29 cellular contexts compared by ENCODE assay signal in the genomic region with DNA sequence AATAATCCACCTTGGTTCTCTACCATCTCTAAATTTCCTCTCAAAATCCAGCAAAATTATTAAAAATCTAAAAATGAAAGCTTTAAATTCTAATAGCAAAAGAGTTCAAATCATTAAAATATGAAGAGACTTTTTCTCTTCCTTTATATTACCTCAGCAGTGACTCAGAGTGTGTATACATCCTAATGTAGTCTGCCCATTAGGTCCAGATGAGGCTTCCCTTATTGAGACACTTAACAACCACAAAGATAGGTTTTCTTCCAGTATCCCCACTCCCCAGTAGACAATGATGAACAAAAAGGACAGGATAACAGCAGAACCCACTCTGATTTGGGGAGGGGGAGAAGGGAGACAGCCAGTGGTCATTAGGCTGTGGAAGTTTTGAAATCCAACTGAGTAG.
A peak's percentile ranks its signal among the peaks of the same experiment; 100 is the strongest.
DNase-seq lines count a peak whose midpoint lies in the region; ATAC-seq, FAIRE-seq and TF ChIP-seq lines count a peak whose summit lies in the region.
"Had no signal": no experiment of that assay in that cellular context is flagged by ENCODE, and none has a peak within 500 bp of the region (broad histone marks: within the 10 kb centered on the region; RNA-seq: fewer than 3 reads in every experiment).

No MANE protein-coding gene starts in this region.

- H3K4me2 ChIP-seq in endothelial cell of umbilical vein (ENCODE audit: insufficient read depth, low read length) = peak overlapping the region; percentile 12

- H3K9me3 ChIP-seq in endothelial cell of umbilical vein (replicated peaks; ENCODE audit: control insufficient read depth, insufficient read depth, low read length) = no peaks in the 10 kb centered on the region
- H3K9me3 ChIP-seq: ascending aorta, gastrocnemius medialis, left ventricle myocardium inferior, thoracic aorta had no signal

- H3K9ac ChIP-seq in endothelial cell of umbilical vein (replicated peaks; ENCODE audit: extremely low read depth, insufficient read depth, low read length) = no peak overlapping the region

- FAIRE-seq in RCC 7860 (lab: Jason Lieb, UNC) (no peak), endothelial cell of umbilical vein (lab: Jason Lieb, UNC) (no peak)
- FAIRE-seq: H1 had no signal

- no peaks in the 10 kb centered on the region for H3K36me3 ChIP-seq in endothelial cell of umbilical vein (ENCODE audit: control insufficient read depth in 2 of 2, extremely low read depth in 1 of 2, insufficient read depth in 2 of 2, low read length in 2 of 2)
- H3K36me3 ChIP-seq: ascending aorta, gastrocnemius medialis, left ventricle myocardium inferior, thoracic aorta had no signal

- TF ChIP-seq POLR2A in endothelial cell of umbilical vein (IDR thresholded peaks at IDR 0.05; ENCODE audit: low read depth, low read length) = no peak

- no peaks in the 10 kb centered on the region for H4K20me1 ChIP-seq in endothelial cell of umbilical vein (replicated peaks; ENCODE audit: control insufficient read depth, extremely low read depth, insufficient read depth, low read length)

- BruUV-seq in endothelial cell of umbilical vein (replicated peaks; lab: Mats Ljungman, UMichigan) = no TSS peak

- H3K4me1 ChIP-seq in endothelial cell of umbilical vein (ENCODE audit: control insufficient read depth, extremely low read depth, insufficient read depth, low read length) = peaks cover 42% of the 10 kb centered on the region
- H3K4me1 ChIP-seq: ascending aorta, gastrocnemius medialis, left ventricle myocardium inferior had no signal

- no peaks in the 10 kb centered on the region for H3K9me1 ChIP-seq in endothelial cell of umbilical vein (replicated peaks; ENCODE audit: control insufficient read depth, extremely low read depth, insufficient read depth, low read length)

- no peaks in the 10 kb centered on the region for H3K79me2 ChIP-seq in endothelial cell of umbilical vein (ENCODE audit: control insufficient read depth, insufficient read depth, low read length)

- H2AFZ ChIP-seq in endothelial cell of umbilical vein (ENCODE audit: low read depth, low read length) = peak overlapping the region; percentile 28

- POLR2A ChIA-PET in endothelial cell of umbilical vein (lab: Charles Lee) = no interaction called here

- dilution Hi-C loops in endothelial cell of umbilical vein (cut with MboI; ENCODE audit: extremely low pct_ligation_motif_present, low sequenced_read_pairs) = no loop called here

- CTCF ChIA-PET in endothelial cell of umbilical vein (lab: Charles Lee) = interaction anchor here (0.9 to 1.8 kb wide), 6 partner anchors 9 to 63 kb away, joined by 3 to 9 read pairs (median 4); a partner anchor contains a TSS

- no peak overlapping the region for H3K4me3 ChIP-seq in endothelial cell of umbilical vein (replicated peaks in 1 of 3; ENCODE audit: insufficient read depth in 1 of 3, low read depth in 1 of 3, low read length in 3 of 3)
- H3K4me3 ChIP-seq: ascending aorta, dorsolateral prefrontal cortex, gastrocnemius medialis, left ventricle myocardium inferior, thoracic aorta had no signal

- no peaks in the 10 kb centered on the region for H3K27me3 ChIP-seq in endothelial cell of umbilical vein (ENCODE audit: control insufficient read depth in 2 of 2, insufficient read depth in 2 of 2, low read length in 2 of 2)
- H3K27me3 ChIP-seq: ascending aorta, gastrocnemius medialis had no signal

- TF ChIP-seq CTCF in endothelial cell of umbilical vein (IDR thresholded peaks at IDR 0.05; ENCODE audit: extremely low read depth in 1 of 2, insufficient read depth in 1 of 2, low read depth in 1 of 2, low read length in 2 of 2) = no peak

- peak overlapping the region; percentile 63 for H3K27ac ChIP-seq in endothelial cell of umbilical vein (ENCODE audit: insufficient read depth, low read depth, low read length)
- H3K27ac ChIP-seq: ascending aorta, dorsolateral prefrontal cortex, gastrocnemius medialis, left ventricle myocardium inferior, thoracic aorta had no signal

- intact Hi-C loops in endothelial cell of umbilical vein (cut with micrococcal nuclease) = no loop called here

- no peak for ATAC-seq in GM19395 (IDR thresholded peaks at IDR 0.05; ENCODE audit: unreplicated experiment)
- ATAC-seq: activated CD4-positive, CD25-positive, alpha-beta regulatory T cell treated with anti-CD3 and anti-CD28 coated beads, Interleukin-2, amount 50 U/mL, for 24 hours; gastrocnemius medialis; naive thymus-derived CD8-positive, alpha-beta T cell had no signal

- DNase-seq in EL (peak; percentile 70), RCC 7860 (ENCODE audit: low spot score) (peak; percentile 85), endothelial cell of umbilical vein (ENCODE audit: low read depth, low spot score) (no peak), renal cortical epithelial cell (ENCODE audit: low read depth) (peak; percentile 33), NCI-H1436 (lab: John Stamatoyannopoulos, UW) (no peak), NAMALWA (ENCODE audit: low spot score) (no peak)
- DNase-seq in activated CD8-positive, alpha-beta memory T cell treated with anti-CD3 and anti-CD28 coated beads, Interleukin-2, amount 50 U/mL, for 4 hours = no peak
- DNase-seq: activated CD4-positive, alpha-beta memory T cell treated with anti-CD3 and anti-CD28 coated beads for 36 hours; activated naive CD8-positive, alpha-beta T cell treated with anti-CD3 and anti-CD28 coated beads for 36 hours; dorsolateral prefrontal cortex; gastrocnemius medialis; GDM1; hippocampal formation; left ventricle myocardium inferior; naive thymus-derived CD8-positive, alpha-beta T cell; NCI-H1105; NCI-H2029 treated with DMSO at 0.1 percent for 48 hours; NCI-H345; NCI-H748 treated with DMSO at 0.1 percent for 48 hours; SHP77; stimulated activated CD4-positive, alpha-beta T cell treated with anti-CD3 and anti-CD28 coated beads, Interleukin-12 subunit alpha, Interleukin-12 subunit beta, amount 100 ng/mL, for 4 hours; stimulated activated CD4-positive, alpha-beta T cell treated with anti-CD3 and anti-CD28 coated beads, Interleukin-4, amount 100 ng/mL, for 24 hours; stimulated activated naive CD4-positive, alpha-beta T cell; T-helper 1 cell had no signal

TF ChIP-seq in endothelial cell of umbilical vein, 7 proteins besides CTCF, POLR2A, EP300 and RAD21:
- TF ChIP-seq, protein P1, sequence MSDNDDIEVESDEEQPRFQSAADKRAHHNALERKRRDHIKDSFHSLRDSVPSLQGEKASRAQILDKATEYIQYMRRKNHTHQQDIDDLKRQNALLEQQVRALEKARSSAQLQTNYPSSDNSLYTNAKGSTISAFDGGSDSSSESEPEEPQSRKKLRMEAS (IDR thresholded peaks at IDR 0.05; ENCODE audit: insufficient read depth, insufficient read length) = no peak
- no peak for TF ChIP-seq FOS (IDR thresholded peaks at IDR 0.05; ENCODE audit: borderline replicate concordance, insufficient read depth, low read length)
- TF ChIP-seq GATA2 (IDR thresholded peaks at IDR 0.05; ENCODE audit: insufficient read depth, insufficient read length, low read depth, low read length) = no peak
- no peak for TF ChIP-seq MYC (IDR thresholded peaks at IDR 0.05; ENCODE audit: low read depth, low read length)
- no peak for TF ChIP-seq JUN (IDR thresholded peaks at IDR 0.05; ENCODE audit: borderline replicate concordance, insufficient read depth, insufficient read length, low read depth)
- no peak for TF ChIP-seq POLR2AphosphoS5 (IDR thresholded peaks at IDR 0.05; ENCODE audit: insufficient read depth, low read depth, low read length)
- no peak for TF ChIP-seq EZH2 (IDR thresholded peaks at IDR 0.05; ENCODE audit: borderline replicate concordance, low read depth, low read length, severe bottlenecking)

Comparison
In these comparisons a context has a peak if more than half of its experiments do, and no peak if none do; other contexts are left out.
1. DNase-seq: peak in EL (single experiment), RCC 7860 (single experiment) and renal cortical epithelial cell (single experiment); none in endothelial cell of umbilical vein (single experiment), NCI-H1436 (single experiment), activated CD8-positive, alpha-beta memory T cell treated with anti-CD3 and anti-CD28 coated beads, Interleukin-2, amount 50 U/mL, for 4 hours (single experiment) and NAMALWA (single experiment).